8 cellular contexts compared by ENCODE assay signal in the genomic region with DNA sequence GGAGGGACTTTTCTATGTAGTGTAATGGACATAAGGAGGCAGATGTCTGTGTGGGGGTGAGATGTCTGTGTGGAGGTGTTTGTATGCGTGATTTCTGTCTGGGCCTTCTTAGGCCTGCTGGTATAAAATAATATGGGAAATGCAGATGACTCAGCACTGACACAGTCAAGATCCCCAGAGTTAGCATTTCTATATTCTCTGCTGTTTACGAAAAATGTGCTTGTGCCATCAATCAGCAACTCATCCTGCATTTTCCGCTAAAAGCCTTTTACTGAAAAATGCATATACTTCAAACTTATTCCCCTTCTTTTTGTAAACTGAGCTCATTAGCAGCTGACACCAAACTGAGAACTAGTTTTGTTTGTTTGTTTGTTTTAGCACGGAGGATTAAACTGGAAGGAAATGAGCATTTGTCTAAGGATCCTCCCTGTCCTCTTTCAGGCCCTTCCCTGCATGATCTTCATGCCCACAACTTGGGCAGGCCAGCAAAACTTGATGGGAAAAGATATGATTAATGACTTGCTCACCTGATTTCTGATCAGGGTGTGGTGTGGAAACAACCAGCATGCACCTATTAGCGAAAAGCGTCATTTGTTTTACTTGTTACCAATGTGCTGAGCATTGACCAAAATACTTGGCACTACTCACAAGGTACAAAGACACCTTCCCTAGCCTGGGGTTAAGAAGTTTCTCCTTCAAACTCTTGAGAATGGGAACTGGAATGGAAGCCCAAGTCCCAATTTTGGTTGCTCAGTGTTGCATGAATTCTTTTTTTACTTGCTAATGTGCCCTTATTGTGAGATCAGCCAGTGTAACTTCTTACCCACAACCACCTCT.
A peak's percentile ranks its signal among the peaks of the same experiment; 100 is the strongest.
DNase-seq lines count a peak whose midpoint lies in the region; ATAC-seq and TF ChIP-seq lines count a peak whose summit lies in the region.

No MANE protein-coding gene starts in this region.

- H3K4me1 Mint-ChIP-seq in activated naive CD8-positive, alpha-beta T cell treated with anti-CD3 and anti-CD28 coated beads, Interleukin-2, amount 10 ng/mL, durations not matched to agents 7 days and 5 days = peaks cover 28% of the 10 kb centered on the region

- POLR2A ChIA-PET in activated naive CD8-positive, alpha-beta T cell treated with anti-CD3 and anti-CD28 coated beads, Interleukin-2, amount 10 ng/mL, durations not matched to agents 7 days and 5 days (lab: Charles Lee) = interaction anchor here (1.3 kb wide), 1 partner anchor 88 kb away, joined by 3 read pairs; no protein-coding TSS in a partner anchor

- ATAC-seq in heart right ventricle (no peak), upper lobe of left lung (ENCODE audit: low FRiP score in 2 of 2) (no peak), HG02973 (IDR thresholded peaks at IDR 0.05; ENCODE audit: unreplicated experiment) (no peak), HG02642 (IDR thresholded peaks at IDR 0.05; ENCODE audit: poor library complexity, unreplicated experiment) (no peak), GM18907 (IDR thresholded peaks at IDR 0.05; ENCODE audit: unreplicated experiment) (no peak)
- no peak for ATAC-seq in activated naive CD8-positive, alpha-beta T cell treated with anti-CD3 and anti-CD28 coated beads, Interleukin-2, amount 10 ng/mL, durations not matched to agents 7 days and 5 days (ENCODE audit: low read depth)

- TF ChIP-seq POLR2A in upper lobe of left lung (IDR thresholded peaks at IDR 0.05) = no peak

- intact Hi-C loops in left ventricle myocardium inferior (cut with micrococcal nuclease) = loop anchor here (2.0 kb wide), 2 partner anchors 89 to 155 kb away; no protein-coding TSS in a partner anchor
- intact Hi-C loops in heart right ventricle (cut with DNase I) = loop anchor here (1.0 to 10.0 kb wide), 8 partner anchors 34 to 431 kb away; no protein-coding TSS in a partner anchor

- peak overlapping the region; percentile 96 for H3K27ac ChIP-seq in left ventricle myocardium inferior (replicated peaks)
- H3K27ac ChIP-seq in heart right ventricle = peak overlapping the region in 3 of 10 donors; percentile 71 to 98 (median 89)
- peak overlapping the region; percentile 69 to 96 (median 96) for H3K27ac ChIP-seq in upper lobe of left lung

- no peak for TF ChIP-seq EP300 in upper lobe of left lung (IDR thresholded peaks at IDR 0.05)

- H3K4me3 ChIP-seq in left ventricle myocardium inferior = no peak overlapping the region
- H3K4me3 ChIP-seq in heart right ventricle = no peak overlapping the region
- peak overlapping the region in 1 of 4 donors; percentile 93 for H3K4me3 ChIP-seq in upper lobe of left lung

- H3K9me3 Mint-ChIP-seq in activated naive CD8-positive, alpha-beta T cell treated with anti-CD3 and anti-CD28 coated beads, Interleukin-2, amount 10 ng/mL, durations not matched to agents 7 days and 5 days = no peaks in the 10 kb centered on the region

- H3K27me3 ChIP-seq in left ventricle myocardium inferior (ENCODE audit: low read depth) (no peaks in the 10 kb centered on the region), heart right ventricle (peaks cover 0 to 4% (median 0%) of the 10 kb centered on the region in 7 donors), upper lobe of left lung (no peaks in the 10 kb centered on the region)

- DNase-seq in left ventricle myocardium inferior (no peak), heart right ventricle (no peak), iris pigment epithelial cell (ENCODE audit: low read depth) (peak; percentile 89), upper lobe of left lung (no peak)
- no peak for DNase-seq in activated naive CD8-positive, alpha-beta T cell treated with anti-CD3 and anti-CD28 coated beads, Interleukin-2, amount 10 ng/mL, durations not matched to agents 7 days and 5 days

- 84 to 87% methylated on average over 6 of the region's 6 CpGs for WGBS in heart right ventricle, 2 donors
- WGBS in upper lobe of left lung, 2 donors = 66 to 67% methylated on average over 6 of the region's 6 CpGs

- H3K27ac Mint-ChIP-seq in activated naive CD8-positive, alpha-beta T cell treated with anti-CD3 and anti-CD28 coated beads, Interleukin-2, amount 10 ng/mL, durations not matched to agents 7 days and 5 days = peak overlapping the region; percentile 31

- peaks cover 3% of the 10 kb centered on the region for H3K27me3 Mint-ChIP-seq in activated naive CD8-positive, alpha-beta T cell treated with anti-CD3 and anti-CD28 coated beads, Interleukin-2, amount 10 ng/mL, durations not matched to agents 7 days and 5 days

- H3K4me1 ChIP-seq in left ventricle myocardium inferior = peaks cover 62% of the 10 kb centered on the region
- peaks cover 7 to 65% (median 52%) of the 10 kb centered on the region in 9 donors for H3K4me1 ChIP-seq in heart right ventricle
- H3K4me1 ChIP-seq in upper lobe of left lung = peaks cover 36 to 56% (median 45%) of the 10 kb centered on the region in 4 donors

- H3K4me3 Mint-ChIP-seq in activated naive CD8-positive, alpha-beta T cell treated with anti-CD3 and anti-CD28 coated beads, Interleukin-2, amount 10 ng/mL, durations not matched to agents 7 days and 5 days = peak overlapping the region; percentile 48

- TF ChIP-seq CTCF in left ventricle myocardium inferior (IDR thresholded peaks at IDR 0.05; ENCODE audit: borderline replicate concordance) = no peak
- no peak for TF ChIP-seq CTCF in heart right ventricle (IDR thresholded peaks at IDR 0.05)
- TF ChIP-seq CTCF in upper lobe of left lung (IDR thresholded peaks at IDR 0.05) = no peak

- H3K36me3 Mint-ChIP-seq in activated naive CD8-positive, alpha-beta T cell treated with anti-CD3 and anti-CD28 coated beads, Interleukin-2, amount 10 ng/mL, durations not matched to agents 7 days and 5 days = no peaks in the 10 kb centered on the region

- H3K9me3 ChIP-seq in left ventricle myocardium inferior (replicated peaks) (no peaks in the 10 kb centered on the region), heart right ventricle (no peaks in the 10 kb centered on the region), upper lobe of left lung (no peaks in the 10 kb centered on the region)

- no peaks in the 10 kb centered on the region for H3K36me3 ChIP-seq in left ventricle myocardium inferior
- H3K36me3 ChIP-seq in heart right ventricle = no peaks in the 10 kb centered on the region
- H3K36me3 ChIP-seq in upper lobe of left lung = no peaks in the 10 kb centered on the region
